Comparison of ENCODE assay signal across 1 cellular context in the genomic region with DNA sequence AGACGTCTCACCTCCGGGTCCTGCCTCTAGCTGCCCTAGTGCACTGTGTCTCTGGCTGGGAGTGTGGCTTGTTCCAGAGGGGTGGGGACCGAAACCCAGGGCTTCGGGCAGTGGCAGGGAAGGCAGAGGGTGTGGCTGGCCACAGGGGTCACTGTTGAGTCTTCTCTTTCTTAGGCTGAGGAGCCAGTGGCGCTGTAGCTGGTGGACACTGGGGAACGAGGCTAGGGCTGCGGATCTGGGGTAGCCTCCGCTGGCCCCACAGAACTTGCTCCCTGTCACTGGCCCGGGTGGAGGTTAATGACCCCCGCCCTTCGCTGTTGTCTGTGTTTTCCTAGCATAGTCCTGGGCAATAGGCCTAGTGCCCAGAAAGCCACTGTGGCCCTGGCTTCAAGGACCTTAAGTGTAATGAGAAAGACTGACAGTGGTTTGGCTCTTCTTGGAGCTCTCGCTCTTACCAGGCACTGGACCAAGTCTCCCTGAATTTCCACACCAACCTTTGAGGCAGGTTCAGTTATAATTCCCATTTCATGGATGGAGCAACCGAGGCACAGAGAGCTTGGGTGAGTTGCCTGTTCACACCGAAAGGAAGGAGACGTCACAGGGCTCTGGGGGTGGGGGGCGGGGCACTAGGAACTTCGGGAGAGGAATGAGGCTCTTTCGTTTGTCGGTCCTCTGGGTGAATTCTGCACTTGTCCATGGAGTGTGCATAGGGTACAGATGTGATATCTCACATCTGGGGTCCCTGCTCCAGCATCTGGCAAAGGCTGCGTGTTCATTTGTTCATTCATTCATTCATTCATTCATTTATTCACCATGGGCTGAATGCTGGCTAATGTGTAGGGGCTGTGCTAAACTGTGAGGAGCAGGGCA.
TF ChIP-seq lines count a peak whose summit lies in the region.

No MANE protein-coding gene starts in this region.

TF ChIP-seq in HepG2, 621 proteins besides CTCF, POLR2A, EP300 and RAD21 (continues in another document):
- no peak for TF ChIP-seq LCORL (IDR thresholded peaks at IDR 0.05)
- 0 out of 2 replicates have a peak, but pooled peaks have one; percentile 23 for TF ChIP-seq LCORL (CRISPR knock-in tag; IDR thresholded peaks at IDR 0.05)
- TF ChIP-seq ZNF616 (CRISPR knock-in tag; IDR thresholded peaks at IDR 0.05; ENCODE audit: low read depth) = 0 out of 2 replicates have a peak, but pooled peaks have one; percentile 37
- TF ChIP-seq AHR (CRISPR knock-in tag; IDR thresholded peaks at IDR 0.05) = 0 out of 2 replicates have a peak, but pooled peaks have one; percentile 34
- no peak for TF ChIP-seq KDM4B (CRISPR knock-in tag; IDR thresholded peaks at IDR 0.05)
- TF ChIP-seq ZNF24 (IDR thresholded peaks at IDR 0.05) = 0 out of 2 replicates have a peak, but pooled peaks have one; percentile 57
- peak; percentile 32; the same call in 1 of the 2 replicates for TF ChIP-seq SPEN (CRISPR knock-in tag; IDR thresholded peaks at IDR 0.05; ENCODE audit: low read depth)
- no peak for TF ChIP-seq ZNF749 (CRISPR knock-in tag; IDR thresholded peaks at IDR 0.05; ENCODE audit: borderline replicate concordance)
- no peak for TF ChIP-seq HNRNPK (IDR thresholded peaks at IDR 0.05; ENCODE audit: low read depth, low read length, poor library complexity, severe bottlenecking)
- TF ChIP-seq, protein P1, sequence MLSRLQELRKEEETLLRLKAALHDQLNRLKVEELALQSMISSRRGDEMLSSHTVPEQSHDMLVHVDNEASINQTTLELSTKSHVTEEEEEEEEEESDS (CRISPR knock-in tag; IDR thresholded peaks at IDR 0.05; ENCODE audit: borderline replicate concordance) = no peak
- peak; percentile 45; the same call in 1 of the 2 replicates for TF ChIP-seq KDM2A (CRISPR knock-in tag; IDR thresholded peaks at IDR 0.05; ENCODE audit: borderline replicate concordance, low read depth)
- TF ChIP-seq SP1 (IDR thresholded peaks at IDR 0.05) = no peak
- TF ChIP-seq SP1 (CRISPR knock-in tag; IDR thresholded peaks at IDR 0.05) = no peak
- 0 out of 2 replicates have a peak, but pooled peaks have one; percentile 39 for TF ChIP-seq ZNF776 (CRISPR knock-in tag; IDR thresholded peaks at IDR 0.05)
- no peak for TF ChIP-seq ZNF143 (CRISPR knock-in tag; IDR thresholded peaks at IDR 0.05)
- no peak for TF ChIP-seq MATR3 (CRISPR knock-in tag; IDR thresholded peaks at IDR 0.05)
- TF ChIP-seq, protein P2, sequence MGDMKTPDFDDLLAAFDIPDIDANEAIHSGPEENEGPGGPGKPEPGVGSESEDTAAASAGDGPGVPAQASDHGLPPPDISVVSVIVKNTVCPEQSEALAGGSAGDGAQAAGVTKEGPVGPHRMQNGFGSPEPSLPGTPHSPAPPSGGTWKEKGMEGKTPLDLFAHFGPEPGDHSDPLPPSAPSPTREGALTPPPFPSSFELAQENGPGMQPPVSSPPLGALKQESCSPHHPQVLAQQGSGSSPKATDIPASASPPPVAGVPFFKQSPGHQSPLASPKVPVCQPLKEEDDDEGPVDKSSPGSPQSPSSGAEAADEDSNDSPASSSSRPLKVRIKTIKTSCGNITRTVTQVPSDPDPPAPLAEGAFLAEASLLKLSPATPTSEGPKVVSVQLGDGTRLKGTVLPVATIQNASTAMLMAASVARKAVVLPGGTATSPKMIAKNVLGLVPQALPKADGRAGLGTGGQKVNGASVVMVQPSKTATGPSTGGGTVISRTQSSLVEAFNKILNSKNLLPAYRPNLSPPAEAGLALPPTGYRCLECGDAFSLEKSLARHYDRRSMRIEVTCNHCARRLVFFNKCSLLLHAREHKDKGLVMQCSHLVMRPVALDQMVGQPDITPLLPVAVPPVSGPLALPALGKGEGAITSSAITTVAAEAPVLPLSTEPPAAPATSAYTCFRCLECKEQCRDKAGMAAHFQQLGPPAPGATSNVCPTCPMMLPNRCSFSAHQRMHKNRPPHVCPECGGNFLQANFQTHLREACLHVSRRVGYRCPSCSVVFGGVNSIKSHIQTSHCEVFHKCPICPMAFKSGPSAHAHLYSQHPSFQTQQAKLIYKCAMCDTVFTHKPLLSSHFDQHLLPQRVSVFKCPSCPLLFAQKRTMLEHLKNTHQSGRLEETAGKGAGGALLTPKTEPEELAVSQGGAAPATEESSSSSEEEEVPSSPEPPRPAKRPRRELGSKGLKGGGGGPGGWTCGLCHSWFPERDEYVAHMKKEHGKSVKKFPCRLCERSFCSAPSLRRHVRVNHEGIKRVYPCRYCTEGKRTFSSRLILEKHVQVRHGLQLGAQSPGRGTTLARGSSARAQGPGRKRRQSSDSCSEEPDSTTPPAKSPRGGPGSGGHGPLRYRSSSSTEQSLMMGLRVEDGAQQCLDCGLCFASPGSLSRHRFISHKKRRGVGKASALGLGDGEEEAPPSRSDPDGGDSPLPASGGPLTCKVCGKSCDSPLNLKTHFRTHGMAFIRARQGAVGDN (CRISPR knock-in tag; IDR thresholded peaks at IDR 0.05) = peak; percentile 56
- TF ChIP-seq NR1H2 (CRISPR knock-in tag; IDR thresholded peaks at IDR 0.05; ENCODE audit: borderline replicate concordance, low read depth) = no peak
- TF ChIP-seq, protein P3, sequence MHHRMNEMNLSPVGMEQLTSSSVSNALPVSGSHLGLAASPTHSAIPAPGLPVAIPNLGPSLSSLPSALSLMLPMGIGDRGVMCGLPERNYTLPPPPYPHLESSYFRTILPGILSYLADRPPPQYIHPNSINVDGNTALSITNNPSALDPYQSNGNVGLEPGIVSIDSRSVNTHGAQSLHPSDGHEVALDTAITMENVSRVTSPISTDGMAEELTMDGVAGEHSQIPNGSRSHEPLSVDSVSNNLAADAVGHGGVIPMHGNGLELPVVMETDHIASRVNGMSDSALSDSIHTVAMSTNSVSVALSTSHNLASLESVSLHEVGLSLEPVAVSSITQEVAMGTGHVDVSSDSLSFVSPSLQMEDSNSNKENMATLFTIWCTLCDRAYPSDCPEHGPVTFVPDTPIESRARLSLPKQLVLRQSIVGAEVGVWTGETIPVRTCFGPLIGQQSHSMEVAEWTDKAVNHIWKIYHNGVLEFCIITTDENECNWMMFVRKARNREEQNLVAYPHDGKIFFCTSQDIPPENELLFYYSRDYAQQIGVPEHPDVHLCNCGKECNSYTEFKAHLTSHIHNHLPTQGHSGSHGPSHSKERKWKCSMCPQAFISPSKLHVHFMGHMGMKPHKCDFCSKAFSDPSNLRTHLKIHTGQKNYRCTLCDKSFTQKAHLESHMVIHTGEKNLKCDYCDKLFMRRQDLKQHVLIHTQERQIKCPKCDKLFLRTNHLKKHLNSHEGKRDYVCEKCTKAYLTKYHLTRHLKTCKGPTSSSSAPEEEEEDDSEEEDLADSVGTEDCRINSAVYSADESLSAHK (CRISPR knock-in tag; IDR thresholded peaks at IDR 0.05; ENCODE audit: borderline replicate concordance) = no peak
- TF ChIP-seq GATAD2A (CRISPR knock-in tag; IDR thresholded peaks at IDR 0.05) = peak; percentile 47
- TF ChIP-seq, protein P4, sequence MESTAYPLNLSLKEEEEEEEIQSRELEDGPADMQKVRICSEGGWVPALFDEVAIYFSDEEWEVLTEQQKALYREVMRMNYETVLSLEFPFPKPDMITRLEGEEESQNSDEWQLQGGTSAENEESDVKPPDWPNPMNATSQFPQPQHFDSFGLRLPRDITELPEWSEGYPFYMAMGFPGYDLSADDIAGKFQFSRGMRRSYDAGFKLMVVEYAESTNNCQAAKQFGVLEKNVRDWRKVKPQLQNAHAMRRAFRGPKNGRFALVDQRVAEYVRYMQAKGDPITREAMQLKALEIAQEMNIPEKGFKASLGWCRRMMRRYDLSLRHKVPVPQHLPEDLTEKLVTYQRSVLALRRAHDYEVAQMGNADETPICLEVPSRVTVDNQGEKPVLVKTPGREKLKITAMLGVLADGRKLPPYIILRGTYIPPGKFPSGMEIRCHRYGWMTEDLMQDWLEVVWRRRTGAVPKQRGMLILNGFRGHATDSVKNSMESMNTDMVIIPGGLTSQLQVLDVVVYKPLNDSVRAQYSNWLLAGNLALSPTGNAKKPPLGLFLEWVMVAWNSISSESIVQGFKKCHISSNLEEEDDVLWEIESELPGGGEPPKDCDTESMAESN (CRISPR knock-in tag; conservative IDR thresholded peaks at IDR 0.05) = no peak
- no peak for TF ChIP-seq ZBTB1 (CRISPR knock-in tag; IDR thresholded peaks at IDR 0.05; ENCODE audit: borderline replicate concordance)
- TF ChIP-seq ZNF510 (CRISPR knock-in tag; IDR thresholded peaks at IDR 0.05; ENCODE audit: low read depth) = no peak
- peak; percentile 33; the same call in 1 of the 2 replicates for TF ChIP-seq SAP130 (CRISPR knock-in tag; IDR thresholded peaks at IDR 0.05; ENCODE audit: low read depth)
- TF ChIP-seq, protein P5, sequence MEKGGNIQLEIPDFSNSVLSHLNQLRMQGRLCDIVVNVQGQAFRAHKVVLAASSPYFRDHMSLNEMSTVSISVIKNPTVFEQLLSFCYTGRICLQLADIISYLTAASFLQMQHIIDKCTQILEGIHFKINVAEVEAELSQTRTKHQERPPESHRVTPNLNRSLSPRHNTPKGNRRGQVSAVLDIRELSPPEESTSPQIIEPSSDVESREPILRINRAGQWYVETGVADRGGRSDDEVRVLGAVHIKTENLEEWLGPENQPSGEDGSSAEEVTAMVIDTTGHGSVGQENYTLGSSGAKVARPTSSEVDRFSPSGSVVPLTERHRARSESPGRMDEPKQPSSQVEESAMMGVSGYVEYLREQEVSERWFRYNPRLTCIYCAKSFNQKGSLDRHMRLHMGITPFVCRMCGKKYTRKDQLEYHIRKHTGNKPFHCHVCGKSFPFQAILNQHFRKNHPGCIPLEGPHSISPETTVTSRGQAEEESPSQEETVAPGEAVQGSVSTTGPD (CRISPR knock-in tag; IDR thresholded peaks at IDR 0.05) = no peak
- TF ChIP-seq, protein P6, sequence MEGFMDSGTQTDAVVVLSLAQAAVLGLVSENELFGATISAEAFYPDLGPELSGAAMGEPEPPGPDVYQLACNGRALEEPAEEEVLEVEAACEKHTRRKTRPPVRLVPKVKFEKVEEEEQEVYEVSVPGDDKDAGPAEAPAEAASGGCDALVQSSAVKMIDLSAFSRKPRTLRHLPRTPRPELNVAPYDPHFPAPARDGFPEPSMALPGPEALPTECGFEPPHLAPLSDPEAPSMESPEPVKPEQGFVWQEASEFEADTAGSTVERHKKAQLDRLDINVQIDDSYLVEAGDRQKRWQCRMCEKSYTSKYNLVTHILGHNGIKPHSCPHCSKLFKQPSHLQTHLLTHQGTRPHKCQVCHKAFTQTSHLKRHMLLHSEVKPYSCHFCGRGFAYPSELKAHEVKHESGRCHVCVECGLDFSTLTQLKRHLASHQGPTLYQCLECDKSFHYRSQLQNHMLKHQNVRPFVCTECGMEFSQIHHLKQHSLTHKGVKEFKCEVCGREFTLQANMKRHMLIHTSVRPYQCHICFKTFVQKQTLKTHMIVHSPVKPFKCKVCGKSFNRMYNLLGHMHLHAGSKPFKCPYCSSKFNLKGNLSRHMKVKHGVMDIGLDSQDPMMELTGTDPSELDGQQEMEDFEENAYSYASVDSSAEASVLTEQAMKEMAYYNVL (CRISPR knock-in tag; IDR thresholded peaks at IDR 0.05; ENCODE audit: borderline replicate concordance) = peak; percentile 44; the same call in 1 of the 2 replicates
- TF ChIP-seq TCF12 (IDR thresholded peaks at IDR 0.05) = no peak
- 0 out of 2 replicates have a peak, but pooled peaks have one; percentile 29 for TF ChIP-seq TCF12 (CRISPR knock-in tag; IDR thresholded peaks at IDR 0.05)
- TF ChIP-seq KDM1A (CRISPR knock-in tag; IDR thresholded peaks at IDR 0.05) = no peak
- TF ChIP-seq ZNF614 (CRISPR knock-in tag; IDR thresholded peaks at IDR 0.05; ENCODE audit: borderline replicate concordance) = 0 out of 2 replicates have a peak, but pooled peaks have one; percentile 21
- peak; percentile 59; the same call in 1 of the 2 replicates for TF ChIP-seq ZNF274 (CRISPR knock-in tag; IDR thresholded peaks at IDR 0.05)
- TF ChIP-seq ZSCAN22 (CRISPR knock-in tag; IDR thresholded peaks at IDR 0.05) = no peak
- TF ChIP-seq, protein P7, sequence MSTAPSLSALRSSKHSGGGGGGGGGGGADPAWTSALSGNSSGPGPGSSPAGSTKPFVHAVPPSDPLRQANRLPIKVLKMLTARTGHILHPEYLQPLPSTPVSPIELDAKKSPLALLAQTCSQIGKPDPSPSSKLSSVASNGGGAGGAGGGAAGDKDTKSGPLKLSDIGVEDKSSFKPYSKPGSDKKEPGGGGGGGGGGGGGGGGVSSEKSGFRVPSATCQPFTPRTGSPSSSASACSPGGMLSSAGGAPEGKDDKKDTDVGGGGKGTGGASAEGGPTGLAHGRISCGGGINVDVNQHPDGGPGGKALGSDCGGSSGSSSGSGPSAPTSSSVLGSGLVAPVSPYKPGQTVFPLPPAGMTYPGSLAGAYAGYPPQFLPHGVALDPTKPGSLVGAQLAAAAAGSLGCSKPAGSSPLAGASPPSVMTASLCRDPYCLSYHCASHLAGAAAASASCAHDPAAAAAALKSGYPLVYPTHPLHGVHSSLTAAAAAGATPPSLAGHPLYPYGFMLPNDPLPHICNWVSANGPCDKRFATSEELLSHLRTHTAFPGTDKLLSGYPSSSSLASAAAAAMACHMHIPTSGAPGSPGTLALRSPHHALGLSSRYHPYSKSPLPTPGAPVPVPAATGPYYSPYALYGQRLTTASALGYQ (CRISPR knock-in tag; IDR thresholded peaks at IDR 0.05) = no peak
- TF ChIP-seq MZF1 (CRISPR knock-in tag; IDR thresholded peaks at IDR 0.05; ENCODE audit: borderline replicate concordance) = no peak
- TF ChIP-seq FOXK1 (CRISPR knock-in tag; IDR thresholded peaks at IDR 0.05; ENCODE audit: borderline replicate concordance, low read depth) = no peak
- TF ChIP-seq, protein P8, sequence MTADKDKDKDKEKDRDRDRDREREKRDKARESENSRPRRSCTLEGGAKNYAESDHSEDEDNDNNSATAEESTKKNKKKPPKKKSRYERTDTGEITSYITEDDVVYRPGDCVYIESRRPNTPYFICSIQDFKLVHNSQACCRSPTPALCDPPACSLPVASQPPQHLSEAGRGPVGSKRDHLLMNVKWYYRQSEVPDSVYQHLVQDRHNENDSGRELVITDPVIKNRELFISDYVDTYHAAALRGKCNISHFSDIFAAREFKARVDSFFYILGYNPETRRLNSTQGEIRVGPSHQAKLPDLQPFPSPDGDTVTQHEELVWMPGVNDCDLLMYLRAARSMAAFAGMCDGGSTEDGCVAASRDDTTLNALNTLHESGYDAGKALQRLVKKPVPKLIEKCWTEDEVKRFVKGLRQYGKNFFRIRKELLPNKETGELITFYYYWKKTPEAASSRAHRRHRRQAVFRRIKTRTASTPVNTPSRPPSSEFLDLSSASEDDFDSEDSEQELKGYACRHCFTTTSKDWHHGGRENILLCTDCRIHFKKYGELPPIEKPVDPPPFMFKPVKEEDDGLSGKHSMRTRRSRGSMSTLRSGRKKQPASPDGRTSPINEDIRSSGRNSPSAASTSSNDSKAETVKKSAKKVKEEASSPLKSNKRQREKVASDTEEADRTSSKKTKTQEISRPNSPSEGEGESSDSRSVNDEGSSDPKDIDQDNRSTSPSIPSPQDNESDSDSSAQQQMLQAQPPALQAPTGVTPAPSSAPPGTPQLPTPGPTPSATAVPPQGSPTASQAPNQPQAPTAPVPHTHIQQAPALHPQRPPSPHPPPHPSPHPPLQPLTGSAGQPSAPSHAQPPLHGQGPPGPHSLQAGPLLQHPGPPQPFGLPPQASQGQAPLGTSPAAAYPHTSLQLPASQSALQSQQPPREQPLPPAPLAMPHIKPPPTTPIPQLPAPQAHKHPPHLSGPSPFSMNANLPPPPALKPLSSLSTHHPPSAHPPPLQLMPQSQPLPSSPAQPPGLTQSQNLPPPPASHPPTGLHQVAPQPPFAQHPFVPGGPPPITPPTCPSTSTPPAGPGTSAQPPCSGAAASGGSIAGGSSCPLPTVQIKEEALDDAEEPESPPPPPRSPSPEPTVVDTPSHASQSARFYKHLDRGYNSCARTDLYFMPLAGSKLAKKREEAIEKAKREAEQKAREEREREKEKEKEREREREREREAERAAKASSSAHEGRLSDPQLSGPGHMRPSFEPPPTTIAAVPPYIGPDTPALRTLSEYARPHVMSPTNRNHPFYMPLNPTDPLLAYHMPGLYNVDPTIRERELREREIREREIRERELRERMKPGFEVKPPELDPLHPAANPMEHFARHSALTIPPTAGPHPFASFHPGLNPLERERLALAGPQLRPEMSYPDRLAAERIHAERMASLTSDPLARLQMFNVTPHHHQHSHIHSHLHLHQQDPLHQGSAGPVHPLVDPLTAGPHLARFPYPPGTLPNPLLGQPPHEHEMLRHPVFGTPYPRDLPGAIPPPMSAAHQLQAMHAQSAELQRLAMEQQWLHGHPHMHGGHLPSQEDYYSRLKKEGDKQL (CRISPR knock-in tag; IDR thresholded peaks at IDR 0.05; ENCODE audit: low read depth) = no peak
